In the genomic region with DNA sequence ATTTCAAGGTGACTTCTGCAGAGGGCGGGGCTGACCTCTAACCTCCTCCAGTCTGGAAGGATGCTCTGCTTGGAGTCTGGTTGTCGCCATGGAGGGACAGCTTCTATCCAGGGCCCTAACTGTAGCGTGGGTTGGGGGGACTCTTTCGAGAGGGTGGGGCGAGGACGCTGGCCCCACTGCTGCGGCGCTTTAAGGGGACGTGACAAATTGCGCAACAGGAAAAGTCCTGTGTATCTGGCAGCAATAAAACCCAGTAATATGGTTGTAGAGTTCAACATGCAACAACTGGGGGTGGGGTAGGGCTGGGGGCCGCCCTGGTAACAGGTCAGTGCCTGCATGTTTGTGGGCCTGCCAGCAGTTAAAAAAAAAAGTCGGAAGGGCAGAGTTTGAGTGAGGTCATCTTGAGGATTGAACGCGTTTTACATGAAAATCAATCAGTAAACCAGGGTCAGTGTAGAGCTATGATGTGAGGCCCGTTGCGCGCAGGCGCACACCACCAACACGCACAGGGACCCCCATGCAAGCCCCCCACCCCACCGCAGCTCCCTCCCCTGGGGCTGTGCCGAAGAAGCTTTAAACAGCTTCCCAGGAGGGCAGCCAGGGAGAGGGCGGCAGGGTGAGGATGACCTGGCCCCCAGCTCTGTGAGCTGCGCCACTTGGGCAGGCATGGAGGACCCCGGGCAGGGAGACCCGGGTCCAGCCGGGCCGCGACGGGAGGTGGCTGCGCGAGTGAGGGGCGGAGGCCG, we compare ENCODE assay signal across 13 cellular contexts. TPM values are rescaled to one million over a fixed set of nuclear protein-coding genes. Genes with fewer than 3 reads are reported as not detected.
DNase-seq lines count a peak whose midpoint lies in the region; ATAC-seq and TF ChIP-seq lines count a peak whose summit lies in the region.
"Had no signal": no experiment of that assay in that cellular context is flagged by ENCODE, and none has a peak within 500 bp of the region (broad histone marks: within the 10 kb centered on the region; RNA-seq: fewer than 3 reads in every experiment).

No MANE protein-coding gene starts in this region.

- H3K36me3 ChIP-seq in H7 (replicated peaks; ENCODE audit: control insufficient read depth, insufficient read depth, low read length) (no peaks in the 10 kb centered on the region), Panc1 (ENCODE audit: control insufficient read depth, insufficient read depth, low read length) (no peaks in the 10 kb centered on the region)

- H3K4me3 Mint-ChIP-seq in natural killer cell treated with Interleukin-12 subunit alpha and Interleukin-12 subunit beta and Interleukin-15 and Interleukin-18, amount 100 ng/mL, for 72 hours: no peak overlapping the region
- H3K4me3 Mint-ChIP-seq: activated naive CD8-positive, alpha-beta T cell treated with anti-CD3 and anti-CD28 coated beads, Interleukin-2, amount 10 ng/mL, durations not matched to agents 7 days and 5 days had no signal

- no peak overlapping the region for H3K27ac Mint-ChIP-seq in natural killer cell treated with Interleukin-12 subunit alpha and Interleukin-12 subunit beta and Interleukin-15 and Interleukin-18, amount 100 ng/mL, for 72 hours
- H3K27ac Mint-ChIP-seq: activated naive CD8-positive, alpha-beta T cell treated with anti-CD3 and anti-CD28 coated beads, Interleukin-2, amount 10 ng/mL, durations not matched to agents 7 days and 5 days had no signal

- peaks cover 30% of the 10 kb centered on the region for H3K4me1 ChIP-seq in Panc1 (ENCODE audit: control insufficient read depth, insufficient read depth, low read length)

- no peak; the same call in 1 of the 2 replicates for TF ChIP-seq CTCF in Panc1 (IDR thresholded peaks at IDR 0.05)
- TF ChIP-seq CTCF in GM13977 (IDR thresholded peaks at IDR 0.05; ENCODE audit: extremely low read depth, insufficient read depth, missing control alignments): no peak

- CTCF ChIA-PET in Panc1 (lab: Charles Lee): interaction anchor here (0.6 kb wide), 1 partner anchor 209 kb away, joined by 3 read pairs; no protein-coding TSS in a partner anchor

- in situ Hi-C loops in Panc1 (cut with HindIII; ENCODE audit: low pct_unique_long_range_greater_than_20kb, low sequenced_read_pairs) (no loop called here), GM13977 (cut with MboI; ENCODE audit: low pct_unique_long_range_greater_than_20kb, low sequenced_read_pairs, unreplicated experiment) (loop anchor here (10.0 to 25.0 kb wide), 2 partner anchors 654 to 1027 kb away; no protein-coding TSS in a partner anchor)

- ATAC-seq in Panc1 (peak; percentile 1; the same call in 1 of the 2 replicates), GM21619 (IDR thresholded peaks at IDR 0.05; ENCODE audit: unreplicated experiment) (no peak), left ventricle myocardium superior (no peak)
- no peak for ATAC-seq in natural killer cell treated with Interleukin-12 subunit alpha and Interleukin-12 subunit beta and Interleukin-15 and Interleukin-18, amount 100 ng/mL, for 72 hours

- intact Hi-C loops in Panc1 (cut with micrococcal nuclease; ENCODE audit: unreplicated experiment): no loop called here
- intact Hi-C loops in left ventricle myocardium superior (cut with micrococcal nuclease): no loop called here

- no TSS peak for BruUV-seq in Panc1 (replicated peaks; lab: Mats Ljungman, UMichigan)

- peak; percentile 60 for DNase-seq in H7
- no peak for DNase-seq in Panc1 (ENCODE audit: low read depth, low spot score)
- DNase-seq in kidney tubule cell (ENCODE audit: low spot score): peak; percentile 79
- peak; percentile 47 for DNase-seq in retina
- DNase-seq in GM13977 (ENCODE audit: low spot score): no peak
- DNase-seq in natural killer cell treated with Interleukin-12 subunit alpha and Interleukin-12 subunit beta and Interleukin-15 and Interleukin-18, amount 100 ng/mL, for 72 hours (ENCODE audit: low spot score): no peak
- DNase-seq in left ventricle myocardium superior: no peak
- DNase-seq: activated naive CD8-positive, alpha-beta T cell treated with anti-CD3 and anti-CD28 coated beads, Interleukin-2, amount 10 ng/mL, durations not matched to agents 7 days and 5 days; NCI-H2227 treated with DMSO at 0.1 percent for 48 hours; stimulated activated CD4-positive, alpha-beta T cell treated with anti-CD3 and anti-CD28 coated beads, Interleukin-2, amount 100 ng/mL, for 24 hours had no signal

- no peaks in the 10 kb centered on the region for H3K36me3 Mint-ChIP-seq in natural killer cell treated with Interleukin-12 subunit alpha and Interleukin-12 subunit beta and Interleukin-15 and Interleukin-18, amount 100 ng/mL, for 72 hours
- H3K36me3 Mint-ChIP-seq: activated naive CD8-positive, alpha-beta T cell treated with anti-CD3 and anti-CD28 coated beads, Interleukin-2, amount 10 ng/mL, durations not matched to agents 7 days and 5 days had no signal

- peak overlapping the region; percentile 61 for H3K27ac ChIP-seq in Panc1 (ENCODE audit: low read length)
- H3K27ac ChIP-seq: SK-N-MC had no signal

- H3K4me1 Mint-ChIP-seq in natural killer cell treated with Interleukin-12 subunit alpha and Interleukin-12 subunit beta and Interleukin-15 and Interleukin-18, amount 100 ng/mL, for 72 hours (ENCODE audit: low read depth in 2 of 2): peaks cover 4 to 13% of the 10 kb centered on the region in 2 donors

- no peaks in the 10 kb centered on the region for H3K9me3 ChIP-seq in Panc1 (ENCODE audit: control insufficient read depth, insufficient read depth, low read depth, low read length)

- peaks cover 33 to 36% of the 10 kb centered on the region in 2 donors for H3K27me3 Mint-ChIP-seq in natural killer cell treated with Interleukin-12 subunit alpha and Interleukin-12 subunit beta and Interleukin-15 and Interleukin-18, amount 100 ng/mL, for 72 hours

- peaks cover 88% of the 10 kb centered on the region for H3K27me3 ChIP-seq in H7 (ENCODE audit: control insufficient read depth, insufficient read depth, low read length)
- H3K27me3 ChIP-seq in Panc1 (ENCODE audit: control insufficient read depth, insufficient read depth, low read length): peaks cover 2% of the 10 kb centered on the region; the same call in 1 of the 2 replicates

- H3K4me3 ChIP-seq in H7 (ENCODE audit: insufficient read depth, low read depth, low read length) (peak overlapping the region; percentile 42), Panc1 (ENCODE audit: low read depth in 2 of 2, low read length in 2 of 2) (peak overlapping the region; percentile 56 to 93)
- H3K4me3 ChIP-seq: SK-N-MC had no signal

- H3K9me3 Mint-ChIP-seq in natural killer cell treated with Interleukin-12 subunit alpha and Interleukin-12 subunit beta and Interleukin-15 and Interleukin-18, amount 100 ng/mL, for 72 hours: no peaks in the 10 kb centered on the region
- H3K9me3 Mint-ChIP-seq: activated naive CD8-positive, alpha-beta T cell treated with anti-CD3 and anti-CD28 coated beads, Interleukin-2, amount 10 ng/mL, durations not matched to agents 7 days and 5 days had no signal

- POLR2A ChIA-PET in Panc1 (lab: Charles Lee): interaction anchor here (0.7 kb wide), 1 partner anchor 805 kb away, joined by 3 read pairs; no protein-coding TSS in a partner anchor

RNA-seq across cellular contexts. Expression of gene SHH, which starts 4.3 kb away (rescaled TPM):
- 1.5 and 4.6 TPM in 2 replicates for total RNA-seq in H7 (2014; rRNA removed; shearing (Covaris generic))
- total RNA-seq in Panc1 (2021; ENCODE audit: unreplicated experiment): 22.9 TPM
- polyA plus RNA-seq in Panc1 (2012; ENCODE audit: insufficient read length): 23.4 TPM
- not detected for total RNA-seq in natural killer cell treated with Interleukin-12 subunit alpha and Interleukin-12 subunit beta and Interleukin-15 and Interleukin-18, amount 100 ng/mL, for 72 hours
- not detected for total RNA-seq in left ventricle myocardium superior
- total RNA-seq: activated naive CD8-positive, alpha-beta T cell treated with anti-CD3 and anti-CD28 coated beads, Interleukin-2, amount 10 ng/mL, durations not matched to agents 7 days and 5 days; mesenteric fat pad had no signal

Comparison
In these comparisons a context has a peak if more than half of its experiments do, and no peak if none do; other contexts are left out.
1. DNase-seq: peak in H7 (single experiment), kidney tubule cell (single experiment) and retina (single experiment); none in Panc1 (single experiment), GM13977 (single experiment), natural killer cell treated with Interleukin-12 subunit alpha and Interleukin-12 subunit beta and Interleukin-15 and Interleukin-18, amount 100 ng/mL, for 72 hours (single experiment) and left ventricle myocardium superior (single experiment).